ENCODE assay signal across 24 cellular contexts in the genomic region with DNA sequence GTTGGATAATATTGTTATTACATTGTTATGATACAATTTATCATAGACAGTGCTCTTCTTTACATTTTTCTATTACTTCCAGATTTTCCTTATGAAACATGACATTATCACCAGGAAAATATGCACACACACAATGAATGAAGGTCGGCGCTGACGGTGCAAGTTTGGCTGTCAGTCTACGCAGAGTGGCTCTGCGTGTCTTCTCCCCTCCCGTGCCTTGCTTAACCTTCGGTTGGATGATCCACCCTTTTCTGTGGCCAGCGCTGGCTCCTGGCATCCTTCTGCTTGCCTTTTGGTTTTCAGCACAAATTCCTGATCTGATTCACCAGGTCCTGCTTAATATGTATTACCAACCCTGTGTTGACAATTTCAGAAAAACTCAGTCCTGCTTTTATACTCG.
"Had no signal": no experiment of that assay in that cellular context is flagged by ENCODE, and none has a peak within 500 bp of the region (broad histone marks: within the 10 kb centered on the region; RNA-seq: fewer than 3 reads in every experiment).

No MANE protein-coding gene starts in this region.

- H3K27ac ChIP-seq: brain microvascular endothelial cell, cardiac muscle cell, Peyer's patch, RWPE1, SJSA1 had no signal

- ATAC-seq: activated CD8-positive, alpha-beta T cell treated with anti-CD3 and anti-CD28 coated beads, Interleukin-2, amount 10 ng/mL, durations not matched to agents 7 days and 5 days; SK-N-SH treated with all-trans-retinoic acid at 6 μM for 48 hours had no signal

- H3K9me3 ChIP-seq: Peyer's patch, SJSA1 had no signal

- H3K27me3 ChIP-seq: brain microvascular endothelial cell, cardiac muscle cell, Peyer's patch, SJSA1 had no signal

- H3K4me3 ChIP-seq: cardiac muscle cell, Peyer's patch, SJSA1 had no signal

- DNase-seq: activated CD4-positive, alpha-beta T cell treated with anti-CD3 and anti-CD28 coated beads for 48 hours; activated CD4-positive, alpha-beta T cell treated with anti-CD3 and anti-CD28 coated beads, Interleukin-2, amount 50 U/mL, for 4 hours; activated CD4-positive, CD25-positive, alpha-beta regulatory T cell treated with anti-CD3 and anti-CD28 coated beads, Interleukin-2, amount 50 U/mL, for 72 hours; activated CD8-positive, alpha-beta memory T cell treated with anti-CD3 and anti-CD28 coated beads, Interleukin-2, amount 50 U/mL, for 48 hours; activated CD8-positive, alpha-beta T cell treated with anti-CD3 and anti-CD28 coated beads, Interleukin-2, amount 10 ng/mL, durations not matched to agents 7 days and 5 days; activated effector memory CD4-positive, alpha-beta T cell treated with Interleukin-2 at 50 U/mL for 16 hours; activated naive CD4-positive, alpha-beta T cell treated with Interleukin-2 at 50 U/mL for 16 hours; activated naive CD8-positive, alpha-beta T cell treated with anti-CD3 and anti-CD28 coated beads for 36 hours; activated T-cell treated with anti-CD3 and anti-CD28 coated beads, Interleukin-2, amount 50 U/mL, for 1 hour; brain microvascular endothelial cell; Karpas-422; MV-4-11; NCI-H1092 treated with DMSO at 0.1 percent for 48 hours; NCI-H1436; NCI-H1694 treated with DMSO at 0.1 percent for 48 hours; NCI-H2029 treated with DMSO at 0.1 percent for 48 hours; NCI-H510A treated with DMSO at 0.1 percent for 48 hours; Peyer's patch; Right ventricle myocardium superior; SW 1271 had no signal

- H3K36me3 ChIP-seq: brain microvascular endothelial cell, cardiac muscle cell, Peyer's patch, SJSA1 had no signal

- H3K4me1 ChIP-seq: Peyer's patch, SJSA1 had no signal
